Comparison of ENCODE assay signal across 14 cellular contexts in genomic region chr12:99658950-99659349, GRCh38. TPM values are rescaled to one million over a fixed set of nuclear protein-coding genes. Genes with fewer than 3 reads are reported as not detected.
A peak's percentile ranks its signal among the peaks of the same experiment; 100 is the strongest.
DNase-seq lines count a peak whose midpoint lies in the region; ATAC-seq and TF ChIP-seq lines count a peak whose summit lies in the region.
"Had no signal": no experiment of that assay in that cellular context is flagged by ENCODE, and none has a peak within 500 bp of the region (broad histone marks: within the 10 kb centered on the region; RNA-seq: fewer than 3 reads in every experiment).

No MANE protein-coding gene starts in this region.

- intact Hi-C loops in ascending aorta (cut with DNase I): no loop called here

- no peaks in the 10 kb centered on the region for H3K27me3 ChIP-seq in ascending aorta

- ATAC-seq in HG02981 (IDR thresholded peaks at IDR 0.05; ENCODE audit: unreplicated experiment) (no peak), GM19035 (IDR thresholded peaks at IDR 0.05; ENCODE audit: unreplicated experiment) (no peak)

- no peaks in the 10 kb centered on the region for H3K9me3 ChIP-seq in ascending aorta

- DNase-seq in ELR (ENCODE audit: low read depth) (peak; percentile 21), LoVo (ENCODE audit: low spot score) (peak; percentile 25), ascending aorta (ENCODE audit: low spot score in 2 of 2) (no peak), myocyte (ENCODE audit: low read depth) (peak; percentile 5), occipital lobe (lab: John Stamatoyannopoulos, UW) (no peak), NCI-H748 treated with DMSO at 0.1 percent for 48 hours (lab: John Stamatoyannopoulos, UW) (no peak)
- DNase-seq: activated CD4-positive, CD25-positive, alpha-beta regulatory T cell; activated effector memory CD4-positive, alpha-beta T cell treated with Interleukin-2 at 50 U/mL for 16 hours; DMS79 treated with DMSO at 0.1 percent for 48 hours; effector CD8-positive, alpha-beta T cell; KG1 had no signal

- TF ChIP-seq CTCF in ascending aorta (IDR thresholded peaks at IDR 0.05): peak in 2 of 3 experiments; percentile 4 to 30

- H3K4me3 ChIP-seq in ascending aorta: no peak overlapping the region

- no peak overlapping the region for H3K27ac ChIP-seq in ascending aorta

- H3K4me1 ChIP-seq in ascending aorta: no peaks in the 10 kb centered on the region

- no peaks in the 10 kb centered on the region for H3K36me3 ChIP-seq in ascending aorta

RNA-seq across cellular contexts. Expression of gene GARIN6, which starts 11.4 kb away (rescaled TPM):
- total RNA-seq in ascending aorta (not detected), myocyte (not detected in 2 replicates), occipital lobe (not detected)
- polyA plus RNA-seq in myocyte (2012): not detected
- total RNA-seq: RPMI7951 had no signal

Comparison
In these comparisons a context has a peak if more than half of its experiments do, and no peak if none do; other contexts are left out.
1. DNase-seq: peak in ELR (single experiment), LoVo (single experiment) and myocyte (single experiment); none in ascending aorta (0 of 2), occipital lobe (single experiment) and NCI-H748 treated with DMSO at 0.1 percent for 48 hours (single experiment).